10 cellular contexts compared by ENCODE assay signal in the genomic region with DNA sequence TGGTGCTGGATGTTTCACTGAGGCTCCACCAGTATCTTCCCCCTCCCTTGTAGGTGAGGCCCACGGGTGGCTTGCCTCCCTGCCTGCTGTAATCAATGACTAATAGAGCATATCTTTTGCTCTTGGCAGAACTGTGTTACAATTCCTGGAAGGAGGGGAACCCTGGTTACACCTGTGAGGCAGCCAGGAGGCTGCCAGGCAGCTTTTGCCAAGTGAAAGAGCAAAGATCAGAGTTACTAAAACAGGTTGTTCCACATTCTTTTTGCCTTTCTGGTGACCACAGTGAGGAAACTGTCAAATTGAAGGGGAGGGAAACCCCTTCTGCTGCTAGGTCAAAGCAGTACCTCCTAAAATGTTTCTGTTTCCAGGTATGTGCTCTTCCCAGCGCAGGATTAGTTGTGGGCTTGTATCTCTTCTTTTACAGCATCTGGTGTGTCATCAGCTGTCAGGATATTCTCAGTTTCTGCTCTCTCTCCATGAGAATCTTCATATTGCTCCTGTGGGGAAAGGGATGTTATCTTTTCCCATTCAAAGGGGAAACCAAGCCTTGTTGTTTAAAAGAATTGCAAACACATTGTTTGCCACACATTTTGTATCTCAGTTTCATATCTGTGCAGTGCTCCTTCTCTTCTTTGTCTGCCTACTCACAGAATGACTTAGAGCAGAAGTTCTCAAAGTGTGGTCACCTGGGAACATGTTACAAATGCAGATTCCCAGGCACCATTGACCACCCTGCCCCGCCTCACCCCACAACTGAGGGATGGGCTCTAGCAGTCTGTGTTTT.
DNase-seq lines count a peak whose midpoint lies in the region; ATAC-seq and TF ChIP-seq lines count a peak whose summit lies in the region.
"Had no signal": no experiment of that assay in that cellular context is flagged by ENCODE, and none has a peak within 500 bp of the region (broad histone marks: within the 10 kb centered on the region; RNA-seq: fewer than 3 reads in every experiment).

No MANE protein-coding gene starts in this region.

- H3K4me1 ChIP-seq in lower lobe of right lung, result no peaks in the 10 kb centered on the region

- ATAC-seq in GM18508 (IDR thresholded peaks at IDR 0.05; ENCODE audit: insufficient read depth, unreplicated experiment), result peak; percentile 49
- peak; percentile 72 for ATAC-seq in GM21737 (IDR thresholded peaks at IDR 0.05; ENCODE audit: unreplicated experiment)
- peak; percentile 90 to 96 for ATAC-seq in lower lobe of right lung

- H3K27ac ChIP-seq in lower lobe of right lung, result no peak overlapping the region

- DNase-seq in NCI-H526 (lab: John Stamatoyannopoulos, UW) (peak; percentile 62 to 67), lower lobe of right lung (peak; percentile 57), NCI-H1436 treated with DMSO at 0.1 percent for 48 hours (lab: John Stamatoyannopoulos, UW) (no peak), NCI-H524 treated with DMSO at 0.1 percent for 48 hours (lab: John Stamatoyannopoulos, UW) (no peak), NCI-H748 (lab: John Stamatoyannopoulos, UW; ENCODE audit: unreplicated experiment) (no peak)
- DNase-seq in effector CD4-positive, alpha-beta T cell, result no peak
- DNase-seq: activated naive CD4-positive, alpha-beta T cell treated with Interleukin-2 at 50 U/mL for 16 hours; NCI-H187 had no signal

- H3K36me3 ChIP-seq in lower lobe of right lung, result no peaks in the 10 kb centered on the region

- no peaks in the 10 kb centered on the region for H3K9me3 ChIP-seq in lower lobe of right lung

- no peaks in the 10 kb centered on the region for H3K27me3 ChIP-seq in lower lobe of right lung (ENCODE audit: low read depth)

- no peak for TF ChIP-seq CTCF in lower lobe of right lung (IDR thresholded peaks at IDR 0.05)

- intact Hi-C loops in lower lobe of right lung (cut with DNase I), result no loop called here

- no peak overlapping the region for H3K4me3 ChIP-seq in lower lobe of right lung

Comparison
In these comparisons a context has a peak if more than half of its experiments do, and no peak if none do; other contexts are left out.
1. DNase-seq: peak in NCI-H526 (2 of 2) and lower lobe of right lung (single experiment); none in effector CD4-positive, alpha-beta T cell (single experiment), NCI-H1436 treated with DMSO at 0.1 percent for 48 hours (single experiment), NCI-H524 treated with DMSO at 0.1 percent for 48 hours (single experiment) and NCI-H748 (single experiment).
2. Peak in every context shown above with its lines, with median percentiles within 50 percentile points of each other: ATAC-seq.